ENCODE assay signal across 17 cellular contexts in genomic region chr4:37816006-37816405, GRCh38. TPM values are rescaled to one million over a fixed set of nuclear protein-coding genes. Genes with fewer than 3 reads are reported as not detected.
A peak's percentile ranks its signal among the peaks of the same experiment; 100 is the strongest.
DNase-seq lines count a peak whose midpoint lies in the region; ATAC-seq lines count a peak whose summit lies in the region.
"Had no signal": no experiment of that assay in that cellular context is flagged by ENCODE, and none has a peak within 500 bp of the region (broad histone marks: within the 10 kb centered on the region; RNA-seq: fewer than 3 reads in every experiment).

No MANE protein-coding gene starts in this region.

- no peak overlapping the region for H3K4me3 ChIP-seq in Jurkat, Clone E6-1 (ENCODE audit: low read length)
- H3K4me3 ChIP-seq: left ventricle myocardium inferior, neural progenitor cell, right lobe of liver, stomach had no signal

- DNase-seq in NCI-H82 (lab: John Stamatoyannopoulos, UW): peak; percentile 18
- no peak for DNase-seq in NCI-H82 treated with DMSO at 0.1 percent for 48 hours (lab: John Stamatoyannopoulos, UW; ENCODE audit: unreplicated experiment)
- DNase-seq in Jurkat, Clone E6-1 (ENCODE audit: low read depth, low spot score): peak; percentile 40
- DNase-seq in activated T-helper 2 cell treated with anti-CD3 and anti-CD28 coated beads, Interferon-gamma antibody, Interleukin-2, Interleukin-4, amounts not matched to agents 10 μg/mL and 5 μg/mL and 100 μg/mL, durations not matched to agents 14 hours and 24 hours and 36 hours (ENCODE audit: low spot score): no peak
- peak in 3 of 10 donors; percentile 30 to 39 (median 33) for DNase-seq in naive thymus-derived CD8-positive, alpha-beta T cell
- no peak for DNase-seq in T1000 (lab: John Stamatoyannopoulos, UW)
- DNase-seq: COR-L47, HCEC 1CT, hypothalamus, left ventricle myocardium inferior, NCI-H2081, right lobe of liver, stomach had no signal

- peaks cover 9% of the 10 kb centered on the region for H3K9me3 Mint-ChIP-seq in activated T-helper 2 cell treated with anti-CD3 and anti-CD28 coated beads, Interferon-gamma antibody, Interleukin-2, Interleukin-4, amounts not matched to agents 10 μg/mL and 5 μg/mL and 100 μg/mL, durations not matched to agents 14 hours and 24 hours and 36 hours
- no peaks in the 10 kb centered on the region for H3K9me3 Mint-ChIP-seq in naive thymus-derived CD8-positive, alpha-beta T cell
- H3K9me3 Mint-ChIP-seq: dendritic cell treated with granulocyte-macrophage colony-stimulating factor and Interleukin-4, amounts not matched to agents 40 ng/mL and 50 ng/mL, for 4 days had no signal

- H3K36me3 Mint-ChIP-seq in activated T-helper 2 cell treated with anti-CD3 and anti-CD28 coated beads, Interferon-gamma antibody, Interleukin-2, Interleukin-4, amounts not matched to agents 10 μg/mL and 5 μg/mL and 100 μg/mL, durations not matched to agents 14 hours and 24 hours and 36 hours (ENCODE audit: low read depth): no peaks in the 10 kb centered on the region
- no peaks in the 10 kb centered on the region for H3K36me3 Mint-ChIP-seq in naive thymus-derived CD8-positive, alpha-beta T cell

- H3K27me3 Mint-ChIP-seq in activated T-helper 2 cell treated with anti-CD3 and anti-CD28 coated beads, Interferon-gamma antibody, Interleukin-2, Interleukin-4, amounts not matched to agents 10 μg/mL and 5 μg/mL and 100 μg/mL, durations not matched to agents 14 hours and 24 hours and 36 hours (ENCODE audit: low read depth): peaks cover 11% of the 10 kb centered on the region
- H3K27me3 Mint-ChIP-seq in naive thymus-derived CD8-positive, alpha-beta T cell: no peaks in the 10 kb centered on the region

- ATAC-seq in naive thymus-derived CD8-positive, alpha-beta T cell: peak; percentile 67 to 82
- no peak for ATAC-seq in GM19023 (IDR thresholded peaks at IDR 0.05; ENCODE audit: unreplicated experiment)
- no peak for ATAC-seq in HG03097 (IDR thresholded peaks at IDR 0.05; ENCODE audit: low FRiP score, unreplicated experiment)

- peaks cover 16% of the 10 kb centered on the region for H3K4me1 Mint-ChIP-seq in activated T-helper 2 cell treated with anti-CD3 and anti-CD28 coated beads, Interferon-gamma antibody, Interleukin-2, Interleukin-4, amounts not matched to agents 10 μg/mL and 5 μg/mL and 100 μg/mL, durations not matched to agents 14 hours and 24 hours and 36 hours (ENCODE audit: low read depth)
- peaks cover 13 to 31% (median 23%) of the 10 kb centered on the region in 4 donors for H3K4me1 Mint-ChIP-seq in naive thymus-derived CD8-positive, alpha-beta T cell
- H3K4me1 Mint-ChIP-seq: neural progenitor cell had no signal

- intact Hi-C loops in activated T-helper 2 cell treated with anti-CD3 and anti-CD28 coated beads, Interferon-gamma antibody, Interleukin-2, Interleukin-4, amounts not matched to agents 10 μg/mL and 5 μg/mL and 100 μg/mL, durations not matched to agents 14 hours and 24 hours and 36 hours (cut with micrococcal nuclease): no loop called here

- POLR2A ChIA-PET in naive thymus-derived CD8-positive, alpha-beta T cell (lab: Charles Lee): interaction anchor here (0.7 to 1.2 kb wide), 2 partner anchors 11 to 50 kb away, joined by 7 to 11 read pairs; partner anchors contain the start of gene PGM2

- H3K27ac Mint-ChIP-seq in activated T-helper 2 cell treated with anti-CD3 and anti-CD28 coated beads, Interferon-gamma antibody, Interleukin-2, Interleukin-4, amounts not matched to agents 10 μg/mL and 5 μg/mL and 100 μg/mL, durations not matched to agents 14 hours and 24 hours and 36 hours: peak overlapping the region; percentile 7
- H3K27ac Mint-ChIP-seq in naive thymus-derived CD8-positive, alpha-beta T cell: peak overlapping the region; percentile 63 to 91 (median 82)
- H3K27ac Mint-ChIP-seq: dendritic cell treated with granulocyte-macrophage colony-stimulating factor and Interleukin-4, amounts not matched to agents 40 ng/mL and 50 ng/mL, for 4 days; neural progenitor cell had no signal

- H3K4me3 Mint-ChIP-seq in activated T-helper 2 cell treated with anti-CD3 and anti-CD28 coated beads, Interferon-gamma antibody, Interleukin-2, Interleukin-4, amounts not matched to agents 10 μg/mL and 5 μg/mL and 100 μg/mL, durations not matched to agents 14 hours and 24 hours and 36 hours (ENCODE audit: low read depth): no peak overlapping the region
- peak overlapping the region; percentile 40 to 87 (median 73) for H3K4me3 Mint-ChIP-seq in naive thymus-derived CD8-positive, alpha-beta T cell
- H3K4me3 Mint-ChIP-seq: dendritic cell treated with granulocyte-macrophage colony-stimulating factor and Interleukin-4, amounts not matched to agents 40 ng/mL and 50 ng/mL, for 4 days; neural progenitor cell had no signal

RNA-seq across cellular contexts. Expression of gene PGM2, which starts 10.5 kb away (rescaled TPM):
- polyA plus RNA-seq in Jurkat, Clone E6-1 (2012; ENCODE audit: insufficient read depth, insufficient read length): 80.7 TPM
- 49.3 and 52.5 TPM in 2 replicates for total RNA-seq in activated T-helper 2 cell treated with anti-CD3 and anti-CD28 coated beads, Interferon-gamma antibody, Interleukin-2, Interleukin-4, amounts not matched to agents 10 μg/mL and 5 μg/mL and 100 μg/mL, durations not matched to agents 14 hours and 24 hours and 36 hours
- 10 to 100 TPM; 18.3 to 18.9 TPM for total RNA-seq in naive thymus-derived CD8-positive, alpha-beta T cell
- 10 to 100 TPM; 17.3 to 22.0 (median 17.9) TPM for polyA plus RNA-seq in naive thymus-derived CD8-positive, alpha-beta T cell

Comparison
In these comparisons a context has a peak if more than half of its experiments do, and no peak if none do; other contexts are left out.
1. DNase-seq: peak in NCI-H82 (single experiment) and Jurkat, Clone E6-1 (single experiment); none in NCI-H82 treated with DMSO at 0.1 percent for 48 hours (single experiment), activated T-helper 2 cell treated with anti-CD3 and anti-CD28 coated beads, Interferon-gamma antibody, Interleukin-2, Interleukin-4, amounts not matched to agents 10 μg/mL and 5 μg/mL and 100 μg/mL, durations not matched to agents 14 hours and 24 hours and 36 hours (single experiment) and T1000 (single experiment).
2. ATAC-seq: peak in naive thymus-derived CD8-positive, alpha-beta T cell (2 of 2); none in GM19023 (single experiment) and HG03097 (single experiment).